12 cellular contexts compared by ENCODE assay signal in the genomic region with DNA sequence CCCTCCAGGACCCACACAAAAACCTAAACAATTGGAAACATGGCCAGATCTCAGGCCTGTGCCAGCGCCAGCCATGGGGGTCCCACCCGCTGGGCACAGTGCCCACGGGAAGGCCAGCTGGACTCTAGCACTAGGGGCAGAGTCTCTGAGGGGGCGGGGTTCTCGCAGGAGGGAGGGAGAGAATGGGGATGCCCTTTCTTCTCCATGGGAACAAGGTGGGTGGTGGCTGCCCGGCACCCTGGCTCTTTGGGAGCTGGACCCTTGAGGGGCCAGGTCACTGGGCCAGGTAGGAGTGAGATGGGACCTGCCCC. TPM values are rescaled to one million over a fixed set of nuclear protein-coding genes. Genes with fewer than 3 reads are reported as not detected.
DNase-seq lines count a peak whose midpoint lies in the region; ATAC-seq, FAIRE-seq and TF ChIP-seq lines count a peak whose summit lies in the region.
"Had no signal": no experiment of that assay in that cellular context is flagged by ENCODE, and none has a peak within 500 bp of the region (broad histone marks: within the 10 kb centered on the region; RNA-seq: fewer than 3 reads in every experiment).

No MANE protein-coding gene starts in this region.

- H3K9me3 ChIP-seq in right atrium auricular region (no peaks in the 10 kb centered on the region), small intestine (ENCODE audit: control insufficient read depth, low read depth) (no peaks in the 10 kb centered on the region)
- H3K9me3 ChIP-seq: Peyer's patch had no signal

- H3K4me3 Mint-ChIP-seq in CD14-positive monocyte = peak overlapping the region; percentile 52 to 96
- H3K4me3 Mint-ChIP-seq: activated naive CD4-positive, alpha-beta T cell treated with anti-CD3 and anti-CD28 coated beads, Interleukin-2, amount 10 ng/mL, durations not matched to agents 7 days and 5 days had no signal

- peaks cover 25% of the 10 kb centered on the region for H3K4me1 Mint-ChIP-seq in CD14-positive monocyte

- H3K27me3 Mint-ChIP-seq in CD14-positive monocyte (ENCODE audit: low read depth in 3 of 3) = peaks cover 0 to 5% (median 3%) of the 10 kb centered on the region in 3 donors

- 29 to 39% (median 37%) methylated on average over 6 of the region's 6 CpGs for WGBS in small intestine, 3 donors

- peaks cover 0 to 93% of the 10 kb centered on the region in 2 donors for H3K4me1 ChIP-seq in right atrium auricular region
- peaks cover 0 to 10% of the 10 kb centered on the region in 2 donors for H3K4me1 ChIP-seq in small intestine (ENCODE audit: control insufficient read depth in 2 of 2, insufficient read depth in 1 of 2, low read depth in 1 of 2, low read length in 1 of 2)

- DNase-seq in CD14-positive monocyte (ENCODE audit: low spot score) (no peak), NCI-H69 (lab: John Stamatoyannopoulos, UW) (peak; percentile 87), right atrium auricular region (ENCODE audit: low spot score) (no peak), small intestine (peak; percentile 50), COLO668 (lab: John Stamatoyannopoulos, UW; ENCODE audit: unreplicated experiment) (no peak), ecto neural progenitor cell (ENCODE audit: low spot score) (no peak)

- H3K36me3 ChIP-seq in right atrium auricular region = peaks cover 6% of the 10 kb centered on the region
- no peaks in the 10 kb centered on the region for H3K36me3 ChIP-seq in small intestine (ENCODE audit: control insufficient read depth in 2 of 2, insufficient read depth in 2 of 2, low read length in 2 of 2)

- no peaks in the 10 kb centered on the region for H3K27me3 ChIP-seq in right atrium auricular region
- H3K27me3 ChIP-seq in small intestine (ENCODE audit: control insufficient read depth in 2 of 2, insufficient read depth in 2 of 2, low read length in 2 of 2) = peaks cover 0 to 2% of the 10 kb centered on the region in 2 donors
- H3K27me3 ChIP-seq: Peyer's patch had no signal

- intact Hi-C loops in CD14-positive monocyte (cut with micrococcal nuclease) = loop anchor here in 1 of 2 donors (2.0 to 10.0 kb wide), 2 partner anchors 117 to 299 kb away; a partner anchor contains a TSS

- H3K27ac ChIP-seq in right atrium auricular region = peak overlapping the region; percentile 84 to 85
- no peak overlapping the region for H3K27ac ChIP-seq in small intestine (ENCODE audit: low read depth in 1 of 2, low read length in 1 of 2)

- FAIRE-seq in small intestine (lab: Jason Lieb, UNC) = no peak
- FAIRE-seq: colon, TTC549 had no signal

- peak overlapping the region in 5 of 7 donors; percentile 20 to 83 (median 81) for H3K27ac Mint-ChIP-seq in CD14-positive monocyte
- H3K27ac Mint-ChIP-seq: activated naive CD4-positive, alpha-beta T cell treated with anti-CD3 and anti-CD28 coated beads, Interleukin-2, amount 10 ng/mL, durations not matched to agents 7 days and 5 days had no signal

- H3K36me3 Mint-ChIP-seq in CD14-positive monocyte = no peaks in the 10 kb centered on the region

- no peak for ATAC-seq in HG02852 (IDR thresholded peaks at IDR 0.05; ENCODE audit: unreplicated experiment)
- no peak for ATAC-seq in GM18873 (IDR thresholded peaks at IDR 0.05; ENCODE audit: low FRiP score, unreplicated experiment)

- TF ChIP-seq CTCF in CD14-positive monocyte (IDR thresholded peaks at IDR 0.05) = no peak
- no peak for TF ChIP-seq CTCF in right atrium auricular region (IDR thresholded peaks at IDR 0.05)

- no peaks in the 10 kb centered on the region for H3K9me3 Mint-ChIP-seq in CD14-positive monocyte
- H3K9me3 Mint-ChIP-seq: activated naive CD4-positive, alpha-beta T cell treated with anti-CD3 and anti-CD28 coated beads, Interleukin-2, amount 10 ng/mL, durations not matched to agents 7 days and 5 days had no signal

- H3K4me3 ChIP-seq in right atrium auricular region = no peak overlapping the region
- no peak overlapping the region for H3K4me3 ChIP-seq in small intestine (ENCODE audit: low read depth in 1 of 2, low read length in 2 of 2)

RNA-seq across cellular contexts. Expression of a gene that starts 8.4 kb away (rescaled TPM):
- 10 to 100 TPM; 35.7 to 37.1 TPM for polyA plus RNA-seq in CD14-positive monocyte
- 10 to 100 TPM; 10.2 to 15.3 TPM for total RNA-seq in right atrium auricular region
- 1 to 10 TPM in 2 of 3 donors, under 1 TPM in 1; 0.67 to 8.9 (median 3.2) TPM for polyA plus RNA-seq in small intestine

RNA-seq across cellular contexts. Expression of a gene that starts 22.3 kb away (rescaled TPM):
- polyA plus RNA-seq in CD14-positive monocyte = 10 to 100 TPM; 14.5 TPM
- total RNA-seq in right atrium auricular region = 10 to 100 TPM; 13.6 to 15.0 TPM
- polyA plus RNA-seq in small intestine = 10 to 100 TPM; 18.6 to 37.5 (median 26.8) TPM

RNA-seq across cellular contexts. Expression of a gene that starts 23.8 kb away (rescaled TPM):
- 1 to 10 TPM; 1.1 to 2.2 TPM for polyA plus RNA-seq in CD14-positive monocyte
- 10 to 100 TPM; 25.4 to 27.3 TPM for total RNA-seq in right atrium auricular region
- polyA plus RNA-seq in small intestine = 10 to 100 TPM in 2 of 3 donors, 1 to 10 TPM in 1; 7.6 to 51.6 (median 14.3) TPM

RNA-seq across cellular contexts. Expression of a gene that starts 55.9 kb away (rescaled TPM):
- 100 to 1,000 TPM; 158 to 172 TPM for polyA plus RNA-seq in CD14-positive monocyte
- 10 to 100 TPM; 33.1 to 39.2 TPM for total RNA-seq in right atrium auricular region
- polyA plus RNA-seq in small intestine = 100 to 1,000 TPM; 123 to 162 (median 153) TPM

RNA-seq across cellular contexts. Expression of a gene that starts 56.0 kb away (rescaled TPM):
- polyA plus RNA-seq in CD14-positive monocyte (100 to 1,000 TPM; 355 to 601 TPM), small intestine (100 to 1,000 TPM in 1 of 3 donors, 10 to 100 TPM in 2; 67.5 to 130 (median 82.1) TPM)
- 100 to 1,000 TPM in 1 of 2 donors, 10 to 100 TPM in 1; 35.4 to 139 TPM for total RNA-seq in right atrium auricular region

Comparison
In these comparisons a context has a peak if more than half of its experiments do, and no peak if none do; other contexts are left out.
1. DNase-seq: peak in NCI-H69 (single experiment) and small intestine (single experiment); none in CD14-positive monocyte (single experiment), right atrium auricular region (single experiment), COLO668 (single experiment) and ecto neural progenitor cell (single experiment).
2. H3K27ac ChIP-seq: peak in right atrium auricular region (2 of 2); none in small intestine (0 of 2).